In genomic region chr7:21430575-21430954, GRCh38 we compare ENCODE assay signal across 13 cellular contexts. TPM values are rescaled to one million over a fixed set of nuclear protein-coding genes. Genes with fewer than 3 reads are reported as not detected.
DNase-seq lines count a peak whose midpoint lies in the region; ATAC-seq and TF ChIP-seq lines count a peak whose summit lies in the region.
"Had no signal": no experiment of that assay in that cellular context is flagged by ENCODE, and none has a peak within 500 bp of the region (broad histone marks: within the 10 kb centered on the region; RNA-seq: fewer than 3 reads in every experiment).

No MANE protein-coding gene starts in this region.

- H3K27ac Mint-ChIP-seq in T-helper 2 cell treated with Interferon-gamma antibody and Interleukin-4, amounts not matched to agents 5 μg/mL and 100 μg/mL, for 36 hours = peak overlapping the region; percentile 22
- peak overlapping the region; percentile 3 for H3K27ac Mint-ChIP-seq in progenitor cell of endocrine pancreas
- H3K27ac Mint-ChIP-seq: HFFc6 had no signal

- peaks cover 60% of the 10 kb centered on the region for H3K36me3 Mint-ChIP-seq in T-helper 2 cell treated with Interferon-gamma antibody and Interleukin-4, amounts not matched to agents 5 μg/mL and 100 μg/mL, for 36 hours (ENCODE audit: low read depth)
- H3K36me3 Mint-ChIP-seq in progenitor cell of endocrine pancreas (ENCODE audit: insufficient read depth) = no peaks in the 10 kb centered on the region

- no peak for TF ChIP-seq CTCF in coronary artery (IDR thresholded peaks at IDR 0.05)
- TF ChIP-seq CTCF in progenitor cell of endocrine pancreas (IDR thresholded peaks at IDR 0.05; ENCODE audit: unreplicated experiment) = no peak

- ATAC-seq in HG02840 (IDR thresholded peaks at IDR 0.05; ENCODE audit: low FRiP score, unreplicated experiment) (no peak), sciatic nerve (no peak)

- H3K27me3 Mint-ChIP-seq in T-helper 2 cell treated with Interferon-gamma antibody and Interleukin-4, amounts not matched to agents 5 μg/mL and 100 μg/mL, for 36 hours (ENCODE audit: low read depth) = no peaks in the 10 kb centered on the region
- no peaks in the 10 kb centered on the region for H3K27me3 Mint-ChIP-seq in progenitor cell of endocrine pancreas

- H3K4me3 ChIP-seq in coronary artery = peak overlapping the region; percentile 2

- DNase-seq in T-helper 2 cell treated with Interferon-gamma antibody and Interleukin-4, amounts not matched to agents 5 μg/mL and 100 μg/mL, for 36 hours (ENCODE audit: low spot score) = no peak
- DNase-seq in T-helper 2 cell (no peak), NCI-H1105 (lab: John Stamatoyannopoulos, UW) (peak; percentile 9), coronary artery (ENCODE audit: low spot score) (no peak), progenitor cell of endocrine pancreas (ENCODE audit: low spot score, unreplicated experiment) (no peak), sciatic nerve (ENCODE audit: low spot score) (no peak)
- no peak for DNase-seq in stimulated activated CD4-positive, alpha-beta T cell treated with anti-CD3 and anti-CD28 coated beads, Interleukin-15, amount 100 ng/mL, for 24 hours
- DNase-seq: activated CD4-positive, alpha-beta T cell treated with anti-CD3 and anti-CD28 coated beads for 1 hour; aorta; HFFc6; NCI-H187; stimulated activated CD4-positive, alpha-beta T cell treated with anti-CD3 and anti-CD28 coated beads, Interleukin-4, amount 100 ng/mL, for 1 hour had no signal

- peak overlapping the region; percentile 100 for H3K4me3 Mint-ChIP-seq in T-helper 2 cell treated with Interferon-gamma antibody and Interleukin-4, amounts not matched to agents 5 μg/mL and 100 μg/mL, for 36 hours
- H3K4me3 Mint-ChIP-seq in progenitor cell of endocrine pancreas (ENCODE audit: low read depth) = peak overlapping the region; percentile 99
- H3K4me3 Mint-ChIP-seq: HFFc6 had no signal

- no peaks in the 10 kb centered on the region for H3K9me3 Mint-ChIP-seq in T-helper 2 cell treated with Interferon-gamma antibody and Interleukin-4, amounts not matched to agents 5 μg/mL and 100 μg/mL, for 36 hours
- no peaks in the 10 kb centered on the region for H3K9me3 Mint-ChIP-seq in progenitor cell of endocrine pancreas (ENCODE audit: low read depth)
- H3K9me3 Mint-ChIP-seq: HFFc6 had no signal

- intact Hi-C loops in sciatic nerve (cut with DNase I) = no loop called here

- H3K27ac ChIP-seq in coronary artery = no peak overlapping the region

- H3K4me1 Mint-ChIP-seq in T-helper 2 cell treated with Interferon-gamma antibody and Interleukin-4, amounts not matched to agents 5 μg/mL and 100 μg/mL, for 36 hours (ENCODE audit: low read depth) = peaks cover 54% of the 10 kb centered on the region
- peaks cover 36% of the 10 kb centered on the region for H3K4me1 Mint-ChIP-seq in progenitor cell of endocrine pancreas (ENCODE audit: low read depth)

RNA-seq across cellular contexts. Expression of gene SP4, which starts 2.7 kb away (rescaled TPM):
- 19.2 and 19.8 TPM in 2 replicates for total RNA-seq in progenitor cell of endocrine pancreas
- total RNA-seq in sciatic nerve = 11.7 TPM
